ENCODE assay signal across 1 cellular context in genomic region chr17:58007781-58008706, GRCh38.
TF ChIP-seq lines count a peak whose summit lies in the region.

No MANE protein-coding gene starts in this region.

TF ChIP-seq in K562, 482 proteins besides CTCF, POLR2A, EP300 and RAD21 (continued from another document and continues in another):
- no peak for TF ChIP-seq ZNF407 (IDR thresholded peaks at IDR 0.05; ENCODE audit: low read depth)
- 0 out of 2 replicates have a peak, but pooled peaks have one; percentile 9 for TF ChIP-seq MEF2D (tag; conservative IDR thresholded peaks at IDR 0.05; ENCODE audit: low read depth)
- no peak for TF ChIP-seq ZBTB40 (IDR thresholded peaks at IDR 0.05)
- no peak for TF ChIP-seq ZBTB40 (CRISPR knock-in tag; IDR thresholded peaks at IDR 0.05)
- no peak for TF ChIP-seq MTA1 (IDR thresholded peaks at IDR 0.05; ENCODE audit: borderline replicate concordance)
- TF ChIP-seq, protein P1, sequence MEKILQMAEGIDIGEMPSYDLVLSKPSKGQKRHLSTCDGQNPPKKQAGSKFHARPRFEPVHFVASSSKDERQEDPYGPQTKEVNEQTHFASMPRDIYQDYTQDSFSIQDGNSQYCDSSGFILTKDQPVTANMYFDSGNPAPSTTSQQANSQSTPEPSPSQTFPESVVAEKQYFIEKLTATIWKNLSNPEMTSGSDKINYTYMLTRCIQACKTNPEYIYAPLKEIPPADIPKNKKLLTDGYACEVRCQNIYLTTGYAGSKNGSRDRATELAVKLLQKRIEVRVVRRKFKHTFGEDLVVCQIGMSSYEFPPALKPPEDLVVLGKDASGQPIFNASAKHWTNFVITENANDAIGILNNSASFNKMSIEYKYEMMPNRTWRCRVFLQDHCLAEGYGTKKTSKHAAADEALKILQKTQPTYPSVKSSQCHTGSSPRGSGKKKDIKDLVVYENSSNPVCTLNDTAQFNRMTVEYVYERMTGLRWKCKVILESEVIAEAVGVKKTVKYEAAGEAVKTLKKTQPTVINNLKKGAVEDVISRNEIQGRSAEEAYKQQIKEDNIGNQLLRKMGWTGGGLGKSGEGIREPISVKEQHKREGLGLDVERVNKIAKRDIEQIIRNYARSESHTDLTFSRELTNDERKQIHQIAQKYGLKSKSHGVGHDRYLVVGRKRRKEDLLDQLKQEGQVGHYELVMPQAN (IDR thresholded peaks at IDR 0.05; ENCODE audit: borderline replicate concordance) = no peak
- 0 out of 4 replicates have a peak, but pooled peaks of 1 of the 2 experiments have one; percentile 20 for TF ChIP-seq ETV6 (IDR thresholded peaks at IDR 0.05; ENCODE audit: borderline replicate concordance in 1 of 2, low read depth in 2 of 2, low read length in 1 of 2)
- TF ChIP-seq ETV6 (CRISPR knock-in tag; IDR thresholded peaks at IDR 0.05; ENCODE audit: borderline replicate concordance) = no peak
- no peak for TF ChIP-seq NELFE (IDR thresholded peaks at IDR 0.05; ENCODE audit: insufficient read depth, insufficient read length)
- TF ChIP-seq SAP30 (IDR thresholded peaks at IDR 0.05; ENCODE audit: borderline replicate concordance, insufficient read depth, low read depth, low read length, poor library complexity, severe bottlenecking) = no peak
- no peak for TF ChIP-seq ARID3A (IDR thresholded peaks at IDR 0.05; ENCODE audit: borderline replicate concordance, low read depth, low read length)
- TF ChIP-seq, protein P2, sequence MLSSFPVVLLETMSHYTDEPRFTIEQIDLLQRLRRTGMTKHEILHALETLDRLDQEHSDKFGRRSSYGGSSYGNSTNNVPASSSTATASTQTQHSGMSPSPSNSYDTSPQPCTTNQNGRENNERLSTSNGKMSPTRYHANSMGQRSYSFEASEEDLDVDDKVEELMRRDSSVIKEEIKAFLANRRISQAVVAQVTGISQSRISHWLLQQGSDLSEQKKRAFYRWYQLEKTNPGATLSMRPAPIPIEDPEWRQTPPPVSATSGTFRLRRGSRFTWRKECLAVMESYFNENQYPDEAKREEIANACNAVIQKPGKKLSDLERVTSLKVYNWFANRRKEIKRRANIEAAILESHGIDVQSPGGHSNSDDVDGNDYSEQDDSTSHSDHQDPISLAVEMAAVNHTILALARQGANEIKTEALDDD (IDR thresholded peaks at IDR 0.05) = peak; percentile 65
- TF ChIP-seq, protein P3, sequence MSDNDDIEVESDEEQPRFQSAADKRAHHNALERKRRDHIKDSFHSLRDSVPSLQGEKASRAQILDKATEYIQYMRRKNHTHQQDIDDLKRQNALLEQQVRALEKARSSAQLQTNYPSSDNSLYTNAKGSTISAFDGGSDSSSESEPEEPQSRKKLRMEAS (CRISPR knock-in tag; IDR thresholded peaks at IDR 0.05) = no peak
- no peak for TF ChIP-seq ZNF165 (CRISPR knock-in tag; IDR thresholded peaks at IDR 0.05; ENCODE audit: borderline replicate concordance)
- no peak for TF ChIP-seq PCBP2 (IDR thresholded peaks at IDR 0.05; ENCODE audit: low read depth, low read length, poor library complexity, severe bottlenecking)
- TF ChIP-seq DDX20 (tag; IDR thresholded peaks at IDR 0.05; ENCODE audit: low read depth) = no peak
- TF ChIP-seq ZNF830 (CRISPR knock-in tag; IDR thresholded peaks at IDR 0.05) = no peak
- TF ChIP-seq STAT5A (IDR thresholded peaks at IDR 0.05; ENCODE audit: borderline replicate concordance, low read length) = no peak
- TF ChIP-seq TFAM (CRISPR knock-in tag; conservative IDR thresholded peaks at IDR 0.05) = no peak
- TF ChIP-seq HDAC1 (IDR thresholded peaks at IDR 0.05) = no peak
- no peak for TF ChIP-seq ZBTB1 (CRISPR knock-in tag; IDR thresholded peaks at IDR 0.05; ENCODE audit: borderline replicate concordance, low read depth)
- no peak for TF ChIP-seq L3MBTL2 (IDR thresholded peaks at IDR 0.05)
- TF ChIP-seq CXXC5 (CRISPR knock-in tag; IDR thresholded peaks at IDR 0.05) = no peak
- TF ChIP-seq PML (IDR thresholded peaks at IDR 0.05; ENCODE audit: low read length) = no peak
- TF ChIP-seq ZFP91 (CRISPR knock-in tag; IDR thresholded peaks at IDR 0.05) = no peak
- TF ChIP-seq CHAMP1 (IDR thresholded peaks at IDR 0.05) = no peak
